In genomic region chr11:19814421-19814820, GRCh38 we compare ENCODE assay signal across 19 cellular contexts.
A peak's percentile ranks its signal among the peaks of the same experiment; 100 is the strongest.
DNase-seq lines count a peak whose midpoint lies in the region; ATAC-seq, FAIRE-seq and TF ChIP-seq lines count a peak whose summit lies in the region.
"Had no signal": no experiment of that assay in that cellular context is flagged by ENCODE, and none has a peak within 500 bp of the region (broad histone marks: within the 10 kb centered on the region; RNA-seq: fewer than 3 reads in every experiment).

No MANE protein-coding gene starts in this region.

- H3K4me1 ChIP-seq in keratinocyte (ENCODE audit: control insufficient read depth, extremely low read depth, insufficient read depth, low read length): no peaks in the 10 kb centered on the region
- H3K4me1 ChIP-seq in body of pancreas: peaks cover 50% of the 10 kb centered on the region

- H3K27me3 ChIP-seq in keratinocyte (ENCODE audit: control insufficient read depth, extremely low read depth, insufficient read depth, low read length) (peaks cover 2% of the 10 kb centered on the region), body of pancreas (no peaks in the 10 kb centered on the region)
- H3K27me3 ChIP-seq: esophagus muscularis mucosa had no signal

- dilution Hi-C loops in keratinocyte (cut with MboI; ENCODE audit: extremely low pct_ligation_motif_present, low sequenced_read_pairs): no loop called here

- no peak overlapping the region for H3K27ac ChIP-seq in keratinocyte (ENCODE audit: control insufficient read depth, insufficient read depth, low read length)
- peak overlapping the region in 1 of 4 donors; percentile 42 for H3K27ac ChIP-seq in body of pancreas

- no peak overlapping the region for H3K9ac ChIP-seq in keratinocyte (ENCODE audit: control insufficient read depth, extremely low read depth, insufficient read depth, low read length)

- H3K4me3 ChIP-seq in astrocyte of the cerebellum (ENCODE audit: low read depth, low read length): no peak overlapping the region
- H3K4me3 ChIP-seq in keratinocyte (ENCODE audit: control insufficient read depth in 2 of 3, extremely low read depth in 1 of 3, insufficient read depth in 2 of 3, low read depth in 1 of 3, low read length in 3 of 3): no peak overlapping the region
- H3K4me3 ChIP-seq in body of pancreas: no peak overlapping the region
- H3K4me3 ChIP-seq: coronary artery, esophagus muscularis mucosa, smooth muscle cell had no signal

- H2AFZ ChIP-seq in keratinocyte (ENCODE audit: control insufficient read depth, low read length): no peak overlapping the region

- intact Hi-C loops in body of pancreas (cut with DNase I): no loop called here

- no peak for FAIRE-seq in keratinocyte (lab: Jason Lieb, UNC)
- FAIRE-seq: A204.1 had no signal

- TF ChIP-seq CTCF in GM13977 (IDR thresholded peaks at IDR 0.05; ENCODE audit: extremely low read depth, insufficient read depth, missing control alignments): peak; percentile 19
- TF ChIP-seq CTCF in astrocyte of the cerebellum (IDR thresholded peaks at IDR 0.05; ENCODE audit: low read depth, low read length, missing control alignments): peak; percentile 6
- peak in 2 of 3 experiments; percentile 28 to 31 for TF ChIP-seq CTCF in keratinocyte (optimal IDR thresholded peaks at IDR 0.05 in 1 of 3, IDR thresholded peaks at IDR 0.05 in 1 of 3, conservative IDR thresholded peaks at IDR 0.05 in 1 of 3; ENCODE audit: extremely low read depth in 1 of 3, insufficient read depth in 2 of 3, low read length in 3 of 3)
- peak in 1 of 7 experiments; percentile 16 for TF ChIP-seq CTCF in body of pancreas (IDR thresholded peaks at IDR 0.05)

- H3K36me3 ChIP-seq in keratinocyte (ENCODE audit: control insufficient read depth in 2 of 2, extremely low read depth in 1 of 2, insufficient read depth in 2 of 2, low read length in 2 of 2): no peaks in the 10 kb centered on the region
- H3K36me3 ChIP-seq in body of pancreas (replicated peaks in 1 of 2; ENCODE audit: insufficient read depth in 1 of 2, low read depth in 2 of 2): no peaks in the 10 kb centered on the region
- H3K36me3 ChIP-seq: esophagus muscularis mucosa had no signal

- TF ChIP-seq POLR2A in body of pancreas (IDR thresholded peaks at IDR 0.05): no peak

- no peak overlapping the region for H3K4me2 ChIP-seq in keratinocyte (ENCODE audit: control insufficient read depth, extremely low read depth, insufficient read depth, low read depth, low read length)
- H3K4me2 ChIP-seq: smooth muscle cell had no signal

- in situ Hi-C loops in GM13977 (cut with MboI; ENCODE audit: low pct_unique_long_range_greater_than_20kb, low sequenced_read_pairs, unreplicated experiment): no loop called here
- in situ Hi-C loops in astrocyte of the cerebellum (cut with HindIII; ENCODE audit: low sequenced_read_pairs): no loop called here

- H3K9me3 ChIP-seq in keratinocyte (ENCODE audit: control insufficient read depth, low read depth, low read length) (no peaks in the 10 kb centered on the region), body of pancreas (no peaks in the 10 kb centered on the region)
- H3K9me3 ChIP-seq: esophagus muscularis mucosa had no signal

- no peaks in the 10 kb centered on the region for H3K9me1 ChIP-seq in keratinocyte (ENCODE audit: control insufficient read depth, extremely low read depth, insufficient read depth, low read length)

- ATAC-seq in body of pancreas (no peak), HG02938 (IDR thresholded peaks at IDR 0.05; ENCODE audit: unreplicated experiment) (no peak)
- ATAC-seq: Panc1; stimulated activated effector memory CD8-positive, alpha-beta T cell treated with anti-CD3 and anti-CD28 coated beads, Interleukin-12 subunit alpha, Interleukin-12 subunit beta, amount 100 ng/mL, for 72 hours; T-cell had no signal

- 95 to 100% methylated on average over 2 of the region's 2 CpGs for WGBS in body of pancreas, 2 donors

- DNase-seq in DMS53 (lab: John Stamatoyannopoulos, UW): peak; percentile 33
- DNase-seq in DMS53 treated with DMSO at 0.1 percent for 48 hours (lab: John Stamatoyannopoulos, UW; ENCODE audit: unreplicated experiment): no peak
- no peak for DNase-seq in GM13977 (ENCODE audit: low spot score)
- no peak for DNase-seq in astrocyte of the cerebellum (ENCODE audit: low read depth)
- no peak for DNase-seq in keratinocyte (ENCODE audit: low read depth, low spot score)
- DNase-seq in body of pancreas: no peak
- no peak for DNase-seq in germinal center (ENCODE audit: low spot score)
- DNase-seq: activated effector memory CD4-positive, alpha-beta T cell treated with Interleukin-2 at 50 U/mL for 16 hours; amniotic stem cell; KBM-7; occipital lobe; T-cell had no signal

- H4K20me1 ChIP-seq in keratinocyte (ENCODE audit: control insufficient read depth, extremely low read depth, insufficient read depth, low read length): no peaks in the 10 kb centered on the region

- no peaks in the 10 kb centered on the region for H3K79me2 ChIP-seq in keratinocyte (ENCODE audit: control insufficient read depth, insufficient read depth, low read length)
